9 cellular contexts compared by ENCODE assay signal in genomic region chr10:26486304-26486703, GRCh38. TPM values are rescaled to one million over a fixed set of nuclear protein-coding genes. Genes with fewer than 3 reads are reported as not detected.
A peak's percentile ranks its signal among the peaks of the same experiment; 100 is the strongest.
DNase-seq lines count a peak whose midpoint lies in the region; ATAC-seq and TF ChIP-seq lines count a peak whose summit lies in the region.
"Had no signal": no experiment of that assay in that cellular context is flagged by ENCODE, and none has a peak within 500 bp of the region (broad histone marks: within the 10 kb centered on the region; RNA-seq: fewer than 3 reads in every experiment).

No MANE protein-coding gene starts in this region.

- no peak for TF ChIP-seq POLR2A in transverse colon (IDR thresholded peaks at IDR 0.05)

- peak overlapping the region; percentile 71 for H3K4me3 Mint-ChIP-seq in activated T-cell treated with anti-CD3 and anti-CD28 coated beads, Interleukin-2, amount 50 U/mL, for 24 hours
- H3K4me3 Mint-ChIP-seq in activated naive CD8-positive, alpha-beta T cell = peak overlapping the region; percentile 86
- H3K4me3 Mint-ChIP-seq in immature natural killer cell = peak overlapping the region; percentile 64 to 79 (median 73)

- H3K27me3 Mint-ChIP-seq in activated T-cell treated with anti-CD3 and anti-CD28 coated beads, Interleukin-2, amount 50 U/mL, for 24 hours = no peaks in the 10 kb centered on the region
- no peaks in the 10 kb centered on the region for H3K27me3 Mint-ChIP-seq in activated naive CD8-positive, alpha-beta T cell
- H3K27me3 Mint-ChIP-seq in immature natural killer cell (ENCODE audit: low read depth in 3 of 3) = peaks cover 4 to 12% (median 12%) of the 10 kb centered on the region in 3 donors

- no peak for TF ChIP-seq EP300 in transverse colon (IDR thresholded peaks at IDR 0.05; ENCODE audit: low read depth)

- H3K4me1 Mint-ChIP-seq in activated T-cell treated with anti-CD3 and anti-CD28 coated beads, Interleukin-2, amount 50 U/mL, for 24 hours (ENCODE audit: low read depth) = peaks cover 76% of the 10 kb centered on the region
- H3K4me1 Mint-ChIP-seq in activated naive CD8-positive, alpha-beta T cell (ENCODE audit: low read depth) = peaks cover 83% of the 10 kb centered on the region
- peaks cover 81 to 88% of the 10 kb centered on the region in 2 donors for H3K4me1 Mint-ChIP-seq in immature natural killer cell

- H3K27me3 ChIP-seq in transverse colon = no peaks in the 10 kb centered on the region

- peaks cover 26% of the 10 kb centered on the region for H3K36me3 Mint-ChIP-seq in activated T-cell treated with anti-CD3 and anti-CD28 coated beads, Interleukin-2, amount 50 U/mL, for 24 hours (ENCODE audit: low read depth)
- H3K36me3 Mint-ChIP-seq in activated naive CD8-positive, alpha-beta T cell = peaks cover 10% of the 10 kb centered on the region
- peaks cover 0 to 11% (median 3%) of the 10 kb centered on the region in 3 donors for H3K36me3 Mint-ChIP-seq in immature natural killer cell

- no peaks in the 10 kb centered on the region for H3K9me3 Mint-ChIP-seq in activated T-cell treated with anti-CD3 and anti-CD28 coated beads, Interleukin-2, amount 50 U/mL, for 24 hours
- H3K9me3 Mint-ChIP-seq in activated naive CD8-positive, alpha-beta T cell (ENCODE audit: low read depth) = no peaks in the 10 kb centered on the region
- no peaks in the 10 kb centered on the region for H3K9me3 Mint-ChIP-seq in immature natural killer cell

- no peak for TF ChIP-seq CTCF in transverse colon (IDR thresholded peaks at IDR 0.05)

- in situ Hi-C loops in transverse colon (cut with MboI; ENCODE audit: low pct_ligation_motif_present in 1 of 4, low pct_unique_long_range_greater_than_20kb in 1 of 4, low sequenced_read_pairs in 3 of 4) = no loop called here

- peak overlapping the region; percentile 36 to 62 (median 47) for H3K27ac ChIP-seq in transverse colon

- peaks cover 0 to 30% (median 0%) of the 10 kb centered on the region in 4 donors for H3K4me1 ChIP-seq in transverse colon

- ATAC-seq in GM21367 (IDR thresholded peaks at IDR 0.05; ENCODE audit: unreplicated experiment) = no peak
- no peak for ATAC-seq in GM18517 (IDR thresholded peaks at IDR 0.05; ENCODE audit: unreplicated experiment)

- H3K4me3 ChIP-seq in transverse colon = no peak overlapping the region

- 41 to 63% methylated on average over 5 to 7 of the region's 7 CpGs for WGBS in transverse colon (ENCODE audit: low coverage in 1 of 2), 2 donors

- H3K36me3 ChIP-seq in transverse colon = no peaks in the 10 kb centered on the region

- intact Hi-C loops in transverse colon (cut with DNase I; ENCODE audit: low total_unique reads) = no loop called here

- DNase-seq in activated T-cell treated with anti-CD3 and anti-CD28 coated beads, Interleukin-2, amount 50 U/mL, for 24 hours = no peak
- DNase-seq in activated T-cell treated with anti-CD3 and anti-CD28 coated beads, Interleukin-2, amount 50 U/mL, for 1 hour = no peak
- DNase-seq in immature natural killer cell (no peak), transverse colon (no peak), GM19240 (ENCODE audit: insufficient read length, low spot score) (no peak)

- no peaks in the 10 kb centered on the region for H3K9me3 ChIP-seq in transverse colon

- peak overlapping the region; percentile 97 for H3K27ac Mint-ChIP-seq in activated T-cell treated with anti-CD3 and anti-CD28 coated beads, Interleukin-2, amount 50 U/mL, for 24 hours
- peak overlapping the region; percentile 99 for H3K27ac Mint-ChIP-seq in activated naive CD8-positive, alpha-beta T cell
- H3K27ac Mint-ChIP-seq in immature natural killer cell = peak overlapping the region; percentile 95 to 98 (median 97)

RNA-seq across cellular contexts. Expression of gene APBB1IP, which starts 48.2 kb away (rescaled TPM):
- 10 to 100 TPM; 22.0 to 83.5 (median 29.8) TPM for polyA plus RNA-seq in immature natural killer cell
- 1 to 10 TPM in 3 of 4 donors, not detected in 1; 2.5 to 7.6 (median 6.4) TPM for total RNA-seq in transverse colon
- total RNA-seq: myocyte had no signal
